In genomic region chr17:9434502-9435113, GRCh38 we compare ENCODE assay signal across 21 cellular contexts.
DNase-seq lines count a peak whose midpoint lies in the region; ATAC-seq and TF ChIP-seq lines count a peak whose summit lies in the region.
"Had no signal": no experiment of that assay in that cellular context is flagged by ENCODE, and none has a peak within 500 bp of the region (broad histone marks: within the 10 kb centered on the region; RNA-seq: fewer than 3 reads in every experiment).

No MANE protein-coding gene starts in this region.

- TF ChIP-seq CTCF in MCF 10A (IDR thresholded peaks at IDR 0.05; ENCODE audit: unreplicated experiment), result no peak
- no peak for TF ChIP-seq CTCF in breast epithelium (IDR thresholded peaks at IDR 0.05)
- TF ChIP-seq CTCF in type B pancreatic cell (conservative IDR thresholded peaks at IDR 0.05), result no peak
- TF ChIP-seq CTCF in A673 (conservative IDR thresholded peaks at IDR 0.05; ENCODE audit: low read depth, low read length), result no peak

- no peak for TF ChIP-seq POLR2A in breast epithelium (IDR thresholded peaks at IDR 0.05)

- intact Hi-C loops in MCF 10A (cut with micrococcal nuclease) (no loop called here), breast epithelium (cut with DNase I; ENCODE audit: low total_unique reads) (no loop called here), A673 (cut with micrococcal nuclease; ENCODE audit: unreplicated experiment) (no loop called here)

- ATAC-seq in GM21526 (IDR thresholded peaks at IDR 0.05; ENCODE audit: low FRiP score, unreplicated experiment), result no peak
- ATAC-seq: A549; lower lobe of right lung; stimulated activated effector memory CD8-positive, alpha-beta T cell treated with anti-CD3 and anti-CD28 coated beads, Interleukin-12 subunit alpha, Interleukin-12 subunit beta, amount 100 ng/mL, for 72 hours had no signal

- H3K4me3 Mint-ChIP-seq in MCF 10A (ENCODE audit: unreplicated experiment) (no peak overlapping the region), type B pancreatic cell (peak overlapping the region; percentile 4)
- H3K4me3 Mint-ChIP-seq in activated CD4-positive, alpha-beta T cell treated with anti-CD3 and anti-CD28 coated beads, Interleukin-2, amount 10 ng/mL, durations not matched to agents 7 days and 5 days, result no peak overlapping the region
- H3K4me3 Mint-ChIP-seq: activated CD4-positive, alpha-beta memory T cell treated with anti-CD3 and anti-CD28 coated beads, Interleukin-2, amount 10 ng/mL, durations not matched to agents 7 days and 5 days; activated naive CD4-positive, alpha-beta T cell treated with anti-CD3 and anti-CD28 coated beads, Interleukin-2, amount 10 ng/mL, durations not matched to agents 7 days and 5 days; activated T-cell treated with anti-CD3 and anti-CD28 coated beads, Interleukin-2, amount 50 U/mL, for 24 hours; H9; IgD-negative memory B cell; nephron; stimulated activated effector memory CD8-positive, alpha-beta T cell treated with anti-CD3 and anti-CD28 coated beads, Interleukin-12 subunit alpha, Interleukin-12 subunit beta, amount 100 ng/mL, for 72 hours had no signal

- no peak overlapping the region for H3K4me3 ChIP-seq in breast epithelium
- no peak overlapping the region for H3K4me3 ChIP-seq in A673 (ENCODE audit: low read depth, low read length, poor library complexity, severe bottlenecking)
- H3K4me3 ChIP-seq: A549, coronary artery, lower lobe of right lung had no signal

- BruUV-seq in MCF 10A (replicated peaks; lab: Mats Ljungman, UMichigan) (no TSS peak), A673 (replicated peaks; lab: Mats Ljungman, UMichigan) (no TSS peak)

- H3K27me3 Mint-ChIP-seq in MCF 10A (ENCODE audit: insufficient read depth, unreplicated experiment) (no peaks in the 10 kb centered on the region), type B pancreatic cell (no peaks in the 10 kb centered on the region)
- no peaks in the 10 kb centered on the region for H3K27me3 Mint-ChIP-seq in activated CD4-positive, alpha-beta T cell treated with anti-CD3 and anti-CD28 coated beads, Interleukin-2, amount 10 ng/mL, durations not matched to agents 7 days and 5 days
- H3K27me3 Mint-ChIP-seq: activated CD4-positive, alpha-beta memory T cell treated with anti-CD3 and anti-CD28 coated beads, Interleukin-2, amount 10 ng/mL, durations not matched to agents 7 days and 5 days; activated naive CD4-positive, alpha-beta T cell treated with anti-CD3 and anti-CD28 coated beads, Interleukin-2, amount 10 ng/mL, durations not matched to agents 7 days and 5 days; activated T-cell treated with anti-CD3 and anti-CD28 coated beads, Interleukin-2, amount 50 U/mL, for 24 hours had no signal

- H3K36me3 Mint-ChIP-seq in MCF 10A (ENCODE audit: insufficient read depth, unreplicated experiment), result no peaks in the 10 kb centered on the region
- H3K36me3 Mint-ChIP-seq in type B pancreatic cell, result peaks cover 5% of the 10 kb centered on the region
- H3K36me3 Mint-ChIP-seq in activated CD4-positive, alpha-beta T cell treated with anti-CD3 and anti-CD28 coated beads, Interleukin-2, amount 10 ng/mL, durations not matched to agents 7 days and 5 days (ENCODE audit: low read depth), result no peaks in the 10 kb centered on the region
- H3K36me3 Mint-ChIP-seq: activated naive CD4-positive, alpha-beta T cell treated with anti-CD3 and anti-CD28 coated beads, Interleukin-2, amount 10 ng/mL, durations not matched to agents 7 days and 5 days; stimulated activated effector memory CD8-positive, alpha-beta T cell treated with anti-CD3 and anti-CD28 coated beads, Interleukin-12 subunit alpha, Interleukin-12 subunit beta, amount 100 ng/mL, for 72 hours had no signal

- H3K27me3 ChIP-seq in breast epithelium (no peaks in the 10 kb centered on the region), A673 (replicated peaks; ENCODE audit: insufficient read depth, low read depth, low read length, poor library complexity) (no peaks in the 10 kb centered on the region)

- H3K27ac ChIP-seq in breast epithelium (peak overlapping the region in 1 of 2 donors; percentile 65), A673 (ENCODE audit: low read depth, low read length, poor library complexity, severe bottlenecking) (no peak overlapping the region)
- H3K27ac ChIP-seq: A549, coronary artery, lower lobe of right lung had no signal

- no peak overlapping the region for H3K27ac Mint-ChIP-seq in MCF 10A (ENCODE audit: low read depth, unreplicated experiment)
- no peak overlapping the region for H3K27ac Mint-ChIP-seq in type B pancreatic cell
- no peak overlapping the region for H3K27ac Mint-ChIP-seq in activated CD4-positive, alpha-beta T cell treated with anti-CD3 and anti-CD28 coated beads, Interleukin-2, amount 10 ng/mL, durations not matched to agents 7 days and 5 days
- H3K27ac Mint-ChIP-seq: activated CD4-positive, alpha-beta memory T cell treated with anti-CD3 and anti-CD28 coated beads, Interleukin-2, amount 10 ng/mL, durations not matched to agents 7 days and 5 days; activated naive CD4-positive, alpha-beta T cell treated with anti-CD3 and anti-CD28 coated beads, Interleukin-2, amount 10 ng/mL, durations not matched to agents 7 days and 5 days; activated T-cell treated with anti-CD3 and anti-CD28 coated beads, Interleukin-2, amount 50 U/mL, for 24 hours; H9; IgD-negative memory B cell; stimulated activated effector memory CD8-positive, alpha-beta T cell treated with anti-CD3 and anti-CD28 coated beads, Interleukin-12 subunit alpha, Interleukin-12 subunit beta, amount 100 ng/mL, for 72 hours had no signal

- H3K36me3 ChIP-seq in breast epithelium (no peaks in the 10 kb centered on the region), A673 (ENCODE audit: insufficient read depth, low read length, poor library complexity, severe bottlenecking) (no peaks in the 10 kb centered on the region)
- H3K36me3 ChIP-seq: lower lobe of right lung had no signal

- no peaks in the 10 kb centered on the region for H3K4me1 Mint-ChIP-seq in MCF 10A (ENCODE audit: insufficient read depth, unreplicated experiment)
- H3K4me1 Mint-ChIP-seq in type B pancreatic cell (ENCODE audit: unreplicated experiment), result peaks cover 31% of the 10 kb centered on the region
- H3K4me1 Mint-ChIP-seq in activated CD4-positive, alpha-beta T cell treated with anti-CD3 and anti-CD28 coated beads, Interleukin-2, amount 10 ng/mL, durations not matched to agents 7 days and 5 days, result peaks cover 10% of the 10 kb centered on the region

- H3K9me3 ChIP-seq in breast epithelium (no peaks in the 10 kb centered on the region), A673 (ENCODE audit: low read depth, low read length, poor library complexity, severe bottlenecking) (no peaks in the 10 kb centered on the region)
- H3K9me3 ChIP-seq: A549, lower lobe of right lung had no signal

- POLR2A ChIA-PET in MCF 10A (lab: Yijun Ruan, JAX) (no interaction called here), A673 (lab: Charles Lee; ENCODE audit: low non-redundant PET) (no interaction called here)
- POLR2A ChIA-PET in activated CD4-positive, alpha-beta T cell treated with anti-CD3 and anti-CD28 coated beads, Interleukin-2, amount 10 ng/mL, durations not matched to agents 7 days and 5 days (lab: Charles Lee), result no interaction called here

- peak; percentile 3 for DNase-seq in MCF 10A (ENCODE audit: unreplicated experiment)
- DNase-seq in breast epithelium (ENCODE audit: low spot score in 2 of 2), result no peak
- DNase-seq in astrocyte of the hippocampus (ENCODE audit: low read depth, low spot score), result peak; percentile 42
- DNase-seq in kidney tubule cell (ENCODE audit: low spot score), result peak; percentile 48
- no peak for DNase-seq in type B pancreatic cell (ENCODE audit: extremely low spot score, unreplicated experiment)
- DNase-seq in activated CD4-positive, alpha-beta T cell treated with anti-CD3 and anti-CD28 coated beads, Interleukin-2, amount 10 ng/mL, durations not matched to agents 7 days and 5 days, result no peak
- DNase-seq in A673 (ENCODE audit: low spot score), result no peak
- DNase-seq: activated CD4-positive, alpha-beta memory T cell treated with anti-CD3 and anti-CD28 coated beads, Interleukin-2, amount 10 ng/mL, durations not matched to agents 7 days and 5 days; activated naive CD4-positive, alpha-beta T cell treated with anti-CD3 and anti-CD28 coated beads, Interleukin-2, amount 10 ng/mL, durations not matched to agents 7 days and 5 days; activated T-cell treated with anti-CD3 and anti-CD28 coated beads, Interleukin-2, amount 50 U/mL, for 24 hours; C1 segment of cervical spinal cord; H9; lower lobe of right lung; NCI-H1694; NCI-H2227 treated with DMSO at 0.1 percent for 48 hours had no signal

- H3K4me1 ChIP-seq in breast epithelium (peaks cover 0 to 5% of the 10 kb centered on the region in 2 donors), A673 (ENCODE audit: insufficient read depth, low read length, poor library complexity, severe bottlenecking) (no peaks in the 10 kb centered on the region)
- H3K4me1 ChIP-seq: A549 had no signal

- no peaks in the 10 kb centered on the region for H3K9me3 Mint-ChIP-seq in MCF 10A (ENCODE audit: unreplicated experiment)
- H3K9me3 Mint-ChIP-seq in type B pancreatic cell, result peaks cover 11% of the 10 kb centered on the region
- no peaks in the 10 kb centered on the region for H3K9me3 Mint-ChIP-seq in activated CD4-positive, alpha-beta T cell treated with anti-CD3 and anti-CD28 coated beads, Interleukin-2, amount 10 ng/mL, durations not matched to agents 7 days and 5 days
- H3K9me3 Mint-ChIP-seq: activated CD4-positive, alpha-beta memory T cell treated with anti-CD3 and anti-CD28 coated beads, Interleukin-2, amount 10 ng/mL, durations not matched to agents 7 days and 5 days; activated naive CD4-positive, alpha-beta T cell treated with anti-CD3 and anti-CD28 coated beads, Interleukin-2, amount 10 ng/mL, durations not matched to agents 7 days and 5 days; activated T-cell treated with anti-CD3 and anti-CD28 coated beads, Interleukin-2, amount 50 U/mL, for 24 hours; nephron; stimulated activated effector memory CD8-positive, alpha-beta T cell treated with anti-CD3 and anti-CD28 coated beads, Interleukin-12 subunit alpha, Interleukin-12 subunit beta, amount 100 ng/mL, for 72 hours had no signal

- CTCF ChIA-PET in MCF 10A (lab: Yijun Ruan, JAX) (no interaction called here), A673 (lab: Charles Lee) (no interaction called here)
- CTCF ChIA-PET in activated CD4-positive, alpha-beta T cell treated with anti-CD3 and anti-CD28 coated beads, Interleukin-2, amount 10 ng/mL, durations not matched to agents 7 days and 5 days (lab: Charles Lee), result no interaction called here

Comparison
In these comparisons a context has a peak if more than half of its experiments do, and no peak if none do; other contexts are left out.
1. DNase-seq: peak in MCF 10A (single experiment), astrocyte of the hippocampus (single experiment) and kidney tubule cell (single experiment); none in breast epithelium (0 of 2), type B pancreatic cell (single experiment), activated CD4-positive, alpha-beta T cell treated with anti-CD3 and anti-CD28 coated beads, Interleukin-2, amount 10 ng/mL, durations not matched to agents 7 days and 5 days (single experiment) and A673 (single experiment).